In the genomic region with DNA sequence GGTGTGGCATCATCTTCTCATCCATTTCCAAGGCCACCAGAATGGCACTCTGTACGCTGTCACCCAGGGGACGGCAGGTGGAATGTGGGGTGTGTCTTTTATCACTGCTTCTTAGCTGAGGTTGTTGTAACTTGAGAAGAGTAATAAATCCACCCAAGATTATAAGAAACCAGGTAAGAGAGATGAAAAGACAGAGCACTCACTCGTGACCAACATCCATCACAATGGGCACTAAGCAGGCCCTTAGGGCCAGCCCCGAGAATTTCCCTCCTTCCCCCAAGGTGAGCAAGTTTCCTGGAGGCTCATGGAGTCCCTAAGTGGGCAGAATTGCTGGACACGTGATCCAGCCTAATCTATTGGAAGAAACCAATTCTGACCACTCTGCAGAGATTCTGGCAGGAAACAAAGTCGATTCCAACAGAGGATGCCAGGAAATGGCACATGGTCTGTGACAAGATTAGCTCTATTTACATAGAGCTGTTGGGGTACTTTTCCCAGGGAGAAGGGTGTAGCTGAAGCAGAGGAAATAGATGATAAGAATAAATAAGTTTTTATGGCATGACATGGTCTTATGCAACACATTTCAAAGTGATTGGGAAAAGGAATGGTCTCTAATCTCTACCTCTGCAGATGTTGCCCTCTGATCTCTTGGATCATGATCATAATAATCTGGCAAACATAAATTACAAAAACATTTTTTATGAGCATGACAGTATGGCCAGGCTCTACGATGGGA, we compare ENCODE assay signal across 28 cellular contexts. TPM values are rescaled to one million over a fixed set of nuclear protein-coding genes. Genes with fewer than 3 reads are reported as not detected.
DNase-seq lines count a peak whose midpoint lies in the region; ATAC-seq, FAIRE-seq and TF ChIP-seq lines count a peak whose summit lies in the region.
"Had no signal": no experiment of that assay in that cellular context is flagged by ENCODE, and none has a peak within 500 bp of the region (broad histone marks: within the 10 kb centered on the region; RNA-seq: fewer than 3 reads in every experiment).

No MANE protein-coding gene starts in this region.

- no peaks in the 10 kb centered on the region for H3K9me3 ChIP-seq in hepatocyte (ENCODE audit: low read depth)
- H3K9me3 ChIP-seq: heart left ventricle, prostate gland, thyroid gland had no signal

- FAIRE-seq in HTR-8/SVneo (lab: Jason Lieb, UNC), result no peak

- H2AFZ ChIP-seq in hepatocyte, result no peak overlapping the region

- DNase-seq in activated CD8-positive, alpha-beta memory T cell treated with anti-CD3 and anti-CD28 coated beads for 24 hours, result peak; percentile 21
- no peak for DNase-seq in activated CD8-positive, alpha-beta memory T cell treated with anti-CD3 and anti-CD28 coated beads, Interleukin-2, amount 50 U/mL, for 4 hours
- DNase-seq in activated CD8-positive, alpha-beta memory T cell treated with anti-CD3 and anti-CD28 coated beads, Interleukin-2, amount 10 ng/mL, durations not matched to agents 7 days and 5 days, result peak; percentile 14
- DNase-seq in hepatocyte (ENCODE audit: low spot score) (peak; percentile 58), type B pancreatic cell (ENCODE audit: extremely low spot score, unreplicated experiment) (peak; percentile 32), pons (ENCODE audit: low spot score) (no peak), HTR-8/SVneo (ENCODE audit: insufficient read length, low spot score) (no peak)
- DNase-seq: activated CD4-positive, alpha-beta T cell treated with anti-CD3 and anti-CD28 coated beads for 48 hours; activated naive CD4-positive, alpha-beta T cell; activated T-cell treated with anti-CD3 and anti-CD28 coated beads, Interleukin-2, amount 50 U/mL, for 72 hours; CD4-positive, CD25-positive, alpha-beta regulatory T cell; DMS 273 treated with DMSO at 0.1 percent for 48 hours; NCI-H1417 treated with DMSO at 0.1 percent for 48 hours; NCI-H2107; thyroid gland had no signal

- peaks cover 17% of the 10 kb centered on the region for H3K4me1 Mint-ChIP-seq in activated CD8-positive, alpha-beta memory T cell treated with anti-CD3 and anti-CD28 coated beads, Interleukin-2, amount 10 ng/mL, durations not matched to agents 7 days and 5 days
- peaks cover 9% of the 10 kb centered on the region for H3K4me1 Mint-ChIP-seq in type B pancreatic cell (ENCODE audit: unreplicated experiment)
- H3K4me1 Mint-ChIP-seq: central memory CD8-positive, alpha-beta T cell had no signal

- H3K4me2 ChIP-seq in hepatocyte, result no peak overlapping the region
- H3K4me2 ChIP-seq: KMS-11 had no signal

- H4K20me1 ChIP-seq in hepatocyte (ENCODE audit: insufficient read depth, poor library complexity, severe bottlenecking), result no peaks in the 10 kb centered on the region

- no peaks in the 10 kb centered on the region for H3K9me3 Mint-ChIP-seq in activated CD8-positive, alpha-beta memory T cell treated with anti-CD3 and anti-CD28 coated beads, Interleukin-2, amount 10 ng/mL, durations not matched to agents 7 days and 5 days (ENCODE audit: low read depth)
- H3K9me3 Mint-ChIP-seq in type B pancreatic cell, result no peaks in the 10 kb centered on the region
- H3K9me3 Mint-ChIP-seq: activated T-cell treated with anti-CD3 and anti-CD28 coated beads, Interleukin-2, amount 50 U/mL, for 72 hours; CD4-positive, CD25-positive, alpha-beta regulatory T cell; central memory CD8-positive, alpha-beta T cell; stimulated activated naive CD8-positive, alpha-beta T cell treated with anti-CD3 and anti-CD28 coated beads, Interleukin-15, Interleukin-2, amounts not matched to agents 100 ng/mL and 50 ng/mL, for 24 hours; T-helper 1 cell treated with Interleukin-12 subunit alpha and Interleukin-12 subunit beta and Interleukin-4 antibody, amounts not matched to agents 30 μg/mL and 1 μg/mL, for 36 hours had no signal

- no peaks in the 10 kb centered on the region for H3K27me3 ChIP-seq in hepatocyte
- H3K27me3 ChIP-seq: thyroid gland had no signal

- peaks cover 48% of the 10 kb centered on the region for H3K27me3 Mint-ChIP-seq in activated CD8-positive, alpha-beta memory T cell treated with anti-CD3 and anti-CD28 coated beads, Interleukin-2, amount 10 ng/mL, durations not matched to agents 7 days and 5 days
- peaks cover 25% of the 10 kb centered on the region for H3K27me3 Mint-ChIP-seq in type B pancreatic cell

- 57% methylated on average over 7 of the region's 7 CpGs for WGBS in hepatocyte (ENCODE audit: low lambda C conversion rate, missing lambda C conversion rate)

- no peaks in the 10 kb centered on the region for H3K79me2 ChIP-seq in hepatocyte

- peak overlapping the region; percentile 95 for H3K27ac ChIP-seq in hepatocyte
- H3K27ac ChIP-seq: epithelial cell of prostate, heart left ventricle, KMS-11, prostate gland, SK-N-MC, thyroid gland, VCaP had no signal

- H3K36me3 ChIP-seq in hepatocyte (replicated peaks; ENCODE audit: insufficient read depth, low read depth), result no peaks in the 10 kb centered on the region
- H3K36me3 ChIP-seq: heart left ventricle, prostate gland, thyroid gland had no signal

- no peak overlapping the region for H3K27ac Mint-ChIP-seq in activated CD8-positive, alpha-beta memory T cell treated with anti-CD3 and anti-CD28 coated beads, Interleukin-2, amount 10 ng/mL, durations not matched to agents 7 days and 5 days
- H3K27ac Mint-ChIP-seq in type B pancreatic cell, result peak overlapping the region; percentile 84
- H3K27ac Mint-ChIP-seq: activated T-cell treated with anti-CD3 and anti-CD28 coated beads, Interleukin-2, amount 50 U/mL, for 72 hours; stimulated activated naive CD8-positive, alpha-beta T cell treated with anti-CD3 and anti-CD28 coated beads, Interleukin-15, Interleukin-2, amounts not matched to agents 100 ng/mL and 50 ng/mL, for 24 hours; T-helper 1 cell treated with Interleukin-12 subunit alpha and Interleukin-12 subunit beta and Interleukin-4 antibody, amounts not matched to agents 30 μg/mL and 1 μg/mL, for 36 hours had no signal

- H3K4me3 Mint-ChIP-seq in activated CD8-positive, alpha-beta memory T cell treated with anti-CD3 and anti-CD28 coated beads, Interleukin-2, amount 10 ng/mL, durations not matched to agents 7 days and 5 days, result no peak overlapping the region
- no peak overlapping the region for H3K4me3 Mint-ChIP-seq in type B pancreatic cell
- H3K4me3 Mint-ChIP-seq: activated T-cell treated with anti-CD3 and anti-CD28 coated beads, Interleukin-2, amount 50 U/mL, for 72 hours; CD4-positive, CD25-positive, alpha-beta regulatory T cell; central memory CD8-positive, alpha-beta T cell; stimulated activated naive CD8-positive, alpha-beta T cell treated with anti-CD3 and anti-CD28 coated beads, Interleukin-15, Interleukin-2, amounts not matched to agents 100 ng/mL and 50 ng/mL, for 24 hours; T-helper 1 cell treated with Interleukin-12 subunit alpha and Interleukin-12 subunit beta and Interleukin-4 antibody, amounts not matched to agents 30 μg/mL and 1 μg/mL, for 36 hours had no signal

- no peak for ATAC-seq in activated CD8-positive, alpha-beta memory T cell treated with anti-CD3 and anti-CD28 coated beads, Interleukin-2, amount 10 ng/mL, durations not matched to agents 7 days and 5 days
- no peak for ATAC-seq in GM19467 (IDR thresholded peaks at IDR 0.05; ENCODE audit: unreplicated experiment)
- ATAC-seq: activated T-cell treated with anti-CD3 and anti-CD28 coated beads, Interleukin-2, amount 50 U/mL, for 72 hours; heart left ventricle had no signal

- TF ChIP-seq CTCF in hepatocyte (IDR thresholded peaks at IDR 0.05; ENCODE audit: poor library complexity), result no peak
- no peak for TF ChIP-seq CTCF in type B pancreatic cell (conservative IDR thresholded peaks at IDR 0.05)

- CTCF ChIA-PET in activated CD8-positive, alpha-beta memory T cell treated with anti-CD3 and anti-CD28 coated beads, Interleukin-2, amount 10 ng/mL, durations not matched to agents 7 days and 5 days (lab: Charles Lee), result interaction anchor here (1.0 to 1.9 kb wide), 4 partner anchors 11 to 155 kb away, joined by 3 to 7 read pairs (median 4); no protein-coding TSS in a partner anchor

- no peaks in the 10 kb centered on the region for H3K9me2 ChIP-seq in hepatocyte (replicated peaks; ENCODE audit: insufficient read depth)

- no peak overlapping the region for H3K4me3 ChIP-seq in hepatocyte
- H3K4me3 ChIP-seq: heart left ventricle, prostate gland, SK-N-MC, thyroid gland had no signal

- H3K4me1 ChIP-seq in hepatocyte (ENCODE audit: insufficient read depth), result peaks cover 22% of the 10 kb centered on the region
- H3K4me1 ChIP-seq: heart left ventricle, prostate gland, thyroid gland had no signal

- H3K36me3 Mint-ChIP-seq in activated CD8-positive, alpha-beta memory T cell treated with anti-CD3 and anti-CD28 coated beads, Interleukin-2, amount 10 ng/mL, durations not matched to agents 7 days and 5 days, result no peaks in the 10 kb centered on the region
- no peaks in the 10 kb centered on the region for H3K36me3 Mint-ChIP-seq in type B pancreatic cell
- H3K36me3 Mint-ChIP-seq: CD4-positive, CD25-positive, alpha-beta regulatory T cell had no signal

RNA-seq across cellular contexts. Expression of a gene that starts 22.5 kb away (rescaled TPM):
- total RNA-seq in activated CD8-positive, alpha-beta memory T cell treated with anti-CD3 and anti-CD28 coated beads, Interleukin-2, amount 10 ng/mL, durations not matched to agents 7 days and 5 days, result under 1 TPM in 1 of 2 experiments, not detected in 1; 0.05 TPM
- total RNA-seq in hepatocyte (9.6 and 11.5 TPM in 2 replicates), type B pancreatic cell (ENCODE audit: low replicate concordance) (1.5 and 3.2 TPM in 2 replicates)
- polyA plus RNA-seq in hepatocyte, result 3.7 and 5.7 TPM in 2 replicates
- total RNA-seq: A172; activated T-cell treated with anti-CD3 and anti-CD28 coated beads, Interleukin-2, amount 50 U/mL, for 72 hours; CD4-positive, CD25-positive, alpha-beta regulatory T cell; H4; NCI-H460 had no signal

Comparison
In these comparisons a context has a peak if more than half of its experiments do, and no peak if none do; other contexts are left out.
1. DNase-seq: peak in activated CD8-positive, alpha-beta memory T cell treated with anti-CD3 and anti-CD28 coated beads for 24 hours (single experiment), activated CD8-positive, alpha-beta memory T cell treated with anti-CD3 and anti-CD28 coated beads, Interleukin-2, amount 10 ng/mL, durations not matched to agents 7 days and 5 days (single experiment), hepatocyte (single experiment) and type B pancreatic cell (single experiment); none in activated CD8-positive, alpha-beta memory T cell treated with anti-CD3 and anti-CD28 coated beads, Interleukin-2, amount 50 U/mL, for 4 hours (single experiment), pons (single experiment) and HTR-8/SVneo (single experiment).